8 cellular contexts compared by ENCODE assay signal in genomic region chr6:68967549-68968300, GRCh38.
DNase-seq lines count a peak whose midpoint lies in the region; TF ChIP-seq lines count a peak whose summit lies in the region.

No MANE protein-coding gene starts in this region.

- H3K36me3 ChIP-seq in H7 (replicated peaks; ENCODE audit: control insufficient read depth, insufficient read depth, low read length) (no peaks in the 10 kb centered on the region), ascending aorta (no peaks in the 10 kb centered on the region)

- H3K9me3 ChIP-seq in ascending aorta = no peaks in the 10 kb centered on the region

- intact Hi-C loops in ascending aorta (cut with DNase I) = loop anchor here (5.0 kb wide), 1 partner anchor 330 kb away; the partner anchor contains the start of gene ADGRB3

- H3K27me3 ChIP-seq in H7 (ENCODE audit: control insufficient read depth, insufficient read depth, low read length) (no peaks in the 10 kb centered on the region), ascending aorta (no peaks in the 10 kb centered on the region)

- H3K4me3 ChIP-seq in H7 (ENCODE audit: insufficient read depth, low read depth, low read length) (no peak overlapping the region), ascending aorta (no peak overlapping the region)

- H3K4me1 ChIP-seq in ascending aorta = no peaks in the 10 kb centered on the region

- peak; percentile 28 to 79 (median 78) for TF ChIP-seq CTCF in ascending aorta (IDR thresholded peaks at IDR 0.05)

- H3K27ac ChIP-seq in ascending aorta = no peak overlapping the region

- peak; percentile 36 to 64 for DNase-seq in NCI-H524 (lab: John Stamatoyannopoulos, UW)
- DNase-seq in NCI-H524 treated with DMSO at 0.1 percent for 48 hours (lab: John Stamatoyannopoulos, UW) = no peak
- DNase-seq in H7 = peak; percentile 44
- peak; percentile 52 for DNase-seq in LoVo (ENCODE audit: low spot score)
- DNase-seq in SKM-1 (lab: John Stamatoyannopoulos, UW; ENCODE audit: unreplicated experiment) = peak; percentile 28
- peak in 1 of 2 donors; percentile 71 for DNase-seq in ascending aorta (ENCODE audit: low spot score in 2 of 2)
- peak; percentile 7 for DNase-seq in iPS DF 19.7 (ENCODE audit: low read depth, low spot score)
- peak; percentile 2 to 45 for DNase-seq in stimulated activated CD4-positive, alpha-beta T cell treated with anti-CD3 and anti-CD28 coated beads, Interleukin-15, amount 100 ng/mL, for 48 hours (ENCODE audit: low read depth in 2 of 2)
